1 cellular context compared by ENCODE assay signal in the genomic region with DNA sequence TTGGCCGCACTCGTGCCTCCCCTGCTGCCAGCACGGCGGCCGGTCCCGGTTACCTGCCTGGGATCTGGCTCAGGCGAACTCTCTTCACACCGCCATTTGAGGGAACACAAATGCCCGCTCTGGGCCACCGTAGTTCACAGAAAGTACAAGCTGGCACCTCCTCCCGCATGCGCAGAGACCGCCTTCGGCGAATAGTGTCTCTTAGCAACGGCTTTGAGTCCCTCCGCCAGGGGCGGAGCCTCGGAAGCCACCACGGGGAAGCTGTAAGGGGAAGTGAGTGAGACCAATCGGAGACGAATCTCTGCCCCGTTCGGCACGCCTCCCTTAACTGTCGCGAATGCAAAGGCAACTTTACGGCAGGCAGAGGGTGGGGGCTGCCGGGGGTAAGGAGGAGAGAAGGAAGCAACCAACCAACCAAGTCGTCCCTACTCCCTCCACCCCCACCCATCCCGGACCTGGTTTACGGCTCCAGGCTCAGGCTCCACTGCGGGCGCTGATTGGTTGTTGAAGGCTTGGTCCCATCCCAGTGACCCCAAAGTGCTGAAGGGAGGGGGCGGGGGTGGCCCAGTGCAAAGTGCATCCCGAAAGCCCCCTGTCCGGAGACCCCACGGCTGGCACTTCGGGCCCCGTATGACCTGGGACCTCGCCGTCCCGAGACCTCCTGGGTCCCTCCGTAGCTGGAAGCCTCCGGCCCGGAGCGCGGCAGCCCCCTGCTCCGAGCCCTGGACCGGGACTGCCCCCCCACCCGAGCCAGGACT.
TF ChIP-seq lines count a peak whose summit lies in the region.

A gene with protein sequence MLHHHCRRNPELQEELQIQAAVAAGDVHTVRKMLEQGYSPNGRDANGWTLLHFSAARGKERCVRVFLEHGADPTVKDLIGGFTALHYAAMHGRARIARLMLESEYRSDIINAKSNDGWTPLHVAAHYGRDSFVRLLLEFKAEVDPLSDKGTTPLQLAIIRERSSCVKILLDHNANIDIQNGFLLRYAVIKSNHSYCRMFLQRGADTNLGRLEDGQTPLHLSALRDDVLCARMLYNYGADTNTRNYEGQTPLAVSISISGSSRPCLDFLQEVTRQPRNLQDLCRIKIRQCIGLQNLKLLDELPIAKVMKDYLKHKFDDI (plus strand): TSS at position 526 of the 758 bp plus-strand sequence. CDS start 9,628 bp downstream, outside the sequence.
A gene with protein sequence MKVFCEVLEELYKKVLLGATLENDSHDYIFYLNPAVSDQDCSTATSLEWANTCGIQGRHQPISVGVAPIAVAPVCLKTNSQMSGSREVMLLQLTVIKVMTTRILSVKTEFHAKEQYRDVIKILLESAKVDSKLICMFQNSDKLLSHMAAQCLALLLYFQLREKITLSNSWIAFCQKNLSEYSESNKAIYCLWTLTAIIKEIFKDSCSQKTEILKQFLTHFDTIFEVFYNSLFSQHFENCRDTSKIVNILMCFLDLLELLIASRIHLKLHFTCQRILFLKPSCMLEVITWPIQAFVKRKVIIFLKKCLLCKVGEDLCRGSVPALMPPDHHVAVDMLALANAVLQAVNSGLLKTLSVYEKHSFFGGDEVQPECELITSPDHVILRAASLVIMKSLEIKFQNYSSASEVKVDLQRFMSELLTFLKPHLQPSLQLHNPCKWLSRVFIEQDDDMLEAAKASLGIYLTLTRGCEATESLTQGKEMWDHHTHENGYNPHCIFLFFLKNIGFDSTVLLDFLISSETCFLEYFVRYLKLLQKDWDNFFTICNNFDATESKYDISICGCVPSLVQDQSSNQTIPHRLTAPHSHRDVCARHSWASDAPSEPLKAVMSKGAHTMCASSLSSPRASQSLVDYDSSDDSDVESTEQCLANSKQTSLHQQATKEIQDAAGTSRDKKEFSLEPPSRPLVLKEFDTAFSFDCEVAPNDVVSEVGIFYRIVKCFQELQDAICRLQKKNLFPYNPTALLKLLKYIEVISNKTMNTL (minus strand): TSS at position 121 of the 758 bp plus-strand sequence. CDS start 21,342 bp downstream, outside the sequence.

TF ChIP-seq in HepG2, 621 proteins besides CTCF, POLR2A, EP300 and RAD21 (continued from another document and continues in another):
- TF ChIP-seq, protein P1, sequence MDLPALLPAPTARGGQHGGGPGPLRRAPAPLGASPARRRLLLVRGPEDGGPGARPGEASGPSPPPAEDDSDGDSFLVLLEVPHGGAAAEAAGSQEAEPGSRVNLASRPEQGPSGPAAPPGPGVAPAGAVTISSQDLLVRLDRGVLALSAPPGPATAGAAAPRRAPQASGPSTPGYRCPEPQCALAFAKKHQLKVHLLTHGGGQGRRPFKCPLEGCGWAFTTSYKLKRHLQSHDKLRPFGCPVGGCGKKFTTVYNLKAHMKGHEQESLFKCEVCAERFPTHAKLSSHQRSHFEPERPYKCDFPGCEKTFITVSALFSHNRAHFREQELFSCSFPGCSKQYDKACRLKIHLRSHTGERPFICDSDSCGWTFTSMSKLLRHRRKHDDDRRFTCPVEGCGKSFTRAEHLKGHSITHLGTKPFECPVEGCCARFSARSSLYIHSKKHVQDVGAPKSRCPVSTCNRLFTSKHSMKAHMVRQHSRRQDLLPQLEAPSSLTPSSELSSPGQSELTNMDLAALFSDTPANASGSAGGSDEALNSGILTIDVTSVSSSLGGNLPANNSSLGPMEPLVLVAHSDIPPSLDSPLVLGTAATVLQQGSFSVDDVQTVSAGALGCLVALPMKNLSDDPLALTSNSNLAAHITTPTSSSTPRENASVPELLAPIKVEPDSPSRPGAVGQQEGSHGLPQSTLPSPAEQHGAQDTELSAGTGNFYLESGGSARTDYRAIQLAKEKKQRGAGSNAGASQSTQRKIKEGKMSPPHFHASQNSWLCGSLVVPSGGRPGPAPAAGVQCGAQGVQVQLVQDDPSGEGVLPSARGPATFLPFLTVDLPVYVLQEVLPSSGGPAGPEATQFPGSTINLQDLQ (CRISPR knock-in tag; IDR thresholded peaks at IDR 0.05): no peak
- TF ChIP-seq SIN3B (IDR thresholded peaks at IDR 0.05; ENCODE audit: low read length) (peak; percentile 59; the same call in 1 of the 2 replicates), RBAK (CRISPR knock-in tag; IDR thresholded peaks at IDR 0.05) (no peak), POLR2AphosphoS5 (IDR thresholded peaks at IDR 0.05; ENCODE audit: low read depth, low read length) (peak; percentile 66), KMT2B (CRISPR knock-in tag; IDR thresholded peaks at IDR 0.05) (peak; percentile 91), PHF20 (CRISPR knock-in tag; IDR thresholded peaks at IDR 0.05) (peak; percentile 81), TBX3 (IDR thresholded peaks at IDR 0.05; ENCODE audit: borderline replicate concordance) (peak; percentile 69; the same call in 1 of the 2 replicates), ZBTB3 (CRISPR knock-in tag; IDR thresholded peaks at IDR 0.05; ENCODE audit: borderline replicate concordance, low read depth) (no peak), HIVEP1 (CRISPR knock-in tag; IDR thresholded peaks at IDR 0.05) (peak; percentile 26; the same call in 1 of the 2 replicates), NCOR1 (IDR thresholded peaks at IDR 0.05; ENCODE audit: borderline replicate concordance, low read length) (peak; percentile 79), TAF1 (CRISPR knock-in tag; IDR thresholded peaks at IDR 0.05) (peak; percentile 51), SP5 (CRISPR knock-in tag; IDR thresholded peaks at IDR 0.05; ENCODE audit: borderline replicate concordance, low read depth) (peak; percentile 44; the same call in 1 of the 2 replicates), LCORL (IDR thresholded peaks at IDR 0.05) (no peak), LCORL (CRISPR knock-in tag; IDR thresholded peaks at IDR 0.05) (peak; percentile 62; the same call in 1 of the 2 replicates), ZNF747 (CRISPR knock-in tag; IDR thresholded peaks at IDR 0.05; ENCODE audit: borderline replicate concordance) (peak; percentile 35; the same call in 1 of the 2 replicates), KDM2A (CRISPR knock-in tag; IDR thresholded peaks at IDR 0.05; ENCODE audit: borderline replicate concordance, low read depth) (peak; percentile 77), YY1 (IDR thresholded peaks at IDR 0.05; ENCODE audit: insufficient read depth, insufficient replicate concordance, low read depth, low read length) (peak; percentile 89), ZMYM4 (CRISPR knock-in tag; IDR thresholded peaks at IDR 0.05) (peak; percentile 89), HDAC1 (CRISPR knock-in tag; IDR thresholded peaks at IDR 0.05) (peak; percentile 79), ZNF331 (CRISPR knock-in tag; IDR thresholded peaks at IDR 0.05) (0 out of 2 replicates have a peak, but pooled peaks have one; percentile 20), ZFP41 (CRISPR knock-in tag; IDR thresholded peaks at IDR 0.05; ENCODE audit: borderline replicate concordance) (no peak), SP4 (CRISPR knock-in tag; IDR thresholded peaks at IDR 0.05) (no peak; the same call in 1 of the 2 replicates), ZNF670 (CRISPR knock-in tag; IDR thresholded peaks at IDR 0.05; ENCODE audit: borderline replicate concordance) (no peak), ZNF44 (CRISPR knock-in tag; IDR thresholded peaks at IDR 0.05) (0 out of 2 replicates have a peak, but pooled peaks have one; percentile 39), ZNF768 (CRISPR knock-in tag; IDR thresholded peaks at IDR 0.05) (peak; percentile 53; the same call in 1 of the 2 replicates), MED8 (CRISPR knock-in tag; IDR thresholded peaks at IDR 0.05; ENCODE audit: insufficient replicate concordance) (no peak), ZFX (CRISPR knock-in tag; IDR thresholded peaks at IDR 0.05; ENCODE audit: low read depth) (peak; percentile 51; the same call in 1 of the 2 replicates)
- TF ChIP-seq, protein P2, sequence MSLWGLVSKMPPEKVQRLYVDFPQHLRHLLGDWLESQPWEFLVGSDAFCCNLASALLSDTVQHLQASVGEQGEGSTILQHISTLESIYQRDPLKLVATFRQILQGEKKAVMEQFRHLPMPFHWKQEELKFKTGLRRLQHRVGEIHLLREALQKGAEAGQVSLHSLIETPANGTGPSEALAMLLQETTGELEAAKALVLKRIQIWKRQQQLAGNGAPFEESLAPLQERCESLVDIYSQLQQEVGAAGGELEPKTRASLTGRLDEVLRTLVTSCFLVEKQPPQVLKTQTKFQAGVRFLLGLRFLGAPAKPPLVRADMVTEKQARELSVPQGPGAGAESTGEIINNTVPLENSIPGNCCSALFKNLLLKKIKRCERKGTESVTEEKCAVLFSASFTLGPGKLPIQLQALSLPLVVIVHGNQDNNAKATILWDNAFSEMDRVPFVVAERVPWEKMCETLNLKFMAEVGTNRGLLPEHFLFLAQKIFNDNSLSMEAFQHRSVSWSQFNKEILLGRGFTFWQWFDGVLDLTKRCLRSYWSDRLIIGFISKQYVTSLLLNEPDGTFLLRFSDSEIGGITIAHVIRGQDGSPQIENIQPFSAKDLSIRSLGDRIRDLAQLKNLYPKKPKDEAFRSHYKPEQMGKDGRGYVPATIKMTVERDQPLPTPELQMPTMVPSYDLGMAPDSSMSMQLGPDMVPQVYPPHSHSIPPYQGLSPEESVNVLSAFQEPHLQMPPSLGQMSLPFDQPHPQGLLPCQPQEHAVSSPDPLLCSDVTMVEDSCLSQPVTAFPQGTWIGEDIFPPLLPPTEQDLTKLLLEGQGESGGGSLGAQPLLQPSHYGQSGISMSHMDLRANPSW (CRISPR knock-in tag; IDR thresholded peaks at IDR 0.05; ENCODE audit: borderline replicate concordance): no peak
- TF ChIP-seq, protein P3, sequence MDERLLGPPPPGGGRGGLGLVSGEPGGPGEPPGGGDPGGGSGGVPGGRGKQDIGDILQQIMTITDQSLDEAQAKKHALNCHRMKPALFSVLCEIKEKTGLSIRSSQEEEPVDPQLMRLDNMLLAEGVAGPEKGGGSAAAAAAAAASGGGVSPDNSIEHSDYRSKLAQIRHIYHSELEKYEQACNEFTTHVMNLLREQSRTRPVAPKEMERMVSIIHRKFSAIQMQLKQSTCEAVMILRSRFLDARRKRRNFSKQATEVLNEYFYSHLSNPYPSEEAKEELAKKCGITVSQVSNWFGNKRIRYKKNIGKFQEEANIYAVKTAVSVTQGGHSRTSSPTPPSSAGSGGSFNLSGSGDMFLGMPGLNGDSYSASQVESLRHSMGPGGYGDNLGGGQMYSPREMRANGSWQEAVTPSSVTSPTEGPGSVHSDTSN (CRISPR knock-in tag; IDR thresholded peaks at IDR 0.05): no peak
- TF ChIP-seq, protein P4, sequence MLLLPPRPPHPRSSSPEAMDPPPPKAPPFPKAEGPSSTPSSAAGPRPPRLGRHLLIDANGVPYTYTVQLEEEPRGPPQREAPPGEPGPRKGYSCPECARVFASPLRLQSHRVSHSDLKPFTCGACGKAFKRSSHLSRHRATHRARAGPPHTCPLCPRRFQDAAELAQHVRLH (CRISPR knock-in tag; IDR thresholded peaks at IDR 0.05; ENCODE audit: borderline replicate concordance, low read depth): no peak; the same call in 1 of the 2 replicates
- TF ChIP-seq, protein P5, sequence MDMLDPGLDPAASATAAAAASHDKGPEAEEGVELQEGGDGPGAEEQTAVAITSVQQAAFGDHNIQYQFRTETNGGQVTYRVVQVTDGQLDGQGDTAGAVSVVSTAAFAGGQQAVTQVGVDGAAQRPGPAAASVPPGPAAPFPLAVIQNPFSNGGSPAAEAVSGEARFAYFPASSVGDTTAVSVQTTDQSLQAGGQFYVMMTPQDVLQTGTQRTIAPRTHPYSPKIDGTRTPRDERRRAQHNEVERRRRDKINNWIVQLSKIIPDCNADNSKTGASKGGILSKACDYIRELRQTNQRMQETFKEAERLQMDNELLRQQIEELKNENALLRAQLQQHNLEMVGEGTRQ (IDR thresholded peaks at IDR 0.05; ENCODE audit: low read depth, low read length): no peak
- TF ChIP-seq, protein P5 (CRISPR knock-in tag; IDR thresholded peaks at IDR 0.05; ENCODE audit: borderline replicate concordance): no peak
- TF ChIP-seq, protein P6, sequence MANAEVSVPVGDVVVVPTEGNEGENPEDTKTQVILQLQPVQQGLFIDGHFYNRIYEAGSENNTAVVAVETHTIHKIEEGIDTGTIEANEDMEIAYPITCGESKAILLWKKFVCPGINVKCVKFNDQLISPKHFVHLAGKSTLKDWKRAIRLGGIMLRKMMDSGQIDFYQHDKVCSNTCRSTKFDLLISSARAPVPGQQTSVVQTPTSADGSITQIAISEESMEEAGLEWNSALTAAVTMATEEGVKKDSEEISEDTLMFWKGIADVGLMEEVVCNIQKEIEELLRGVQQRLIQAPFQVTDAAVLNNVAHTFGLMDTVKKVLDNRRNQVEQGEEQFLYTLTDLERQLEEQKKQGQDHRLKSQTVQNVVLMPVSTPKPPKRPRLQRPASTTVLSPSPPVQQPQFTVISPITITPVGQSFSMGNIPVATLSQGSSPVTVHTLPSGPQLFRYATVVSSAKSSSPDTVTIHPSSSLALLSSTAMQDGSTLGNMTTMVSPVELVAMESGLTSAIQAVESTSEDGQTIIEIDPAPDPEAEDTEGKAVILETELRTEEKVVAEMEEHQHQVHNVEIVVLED (CRISPR knock-in tag; IDR thresholded peaks at IDR 0.05; ENCODE audit: borderline replicate concordance): peak; percentile 53; the same call in 1 of the 2 replicates
- TF ChIP-seq, protein P7, sequence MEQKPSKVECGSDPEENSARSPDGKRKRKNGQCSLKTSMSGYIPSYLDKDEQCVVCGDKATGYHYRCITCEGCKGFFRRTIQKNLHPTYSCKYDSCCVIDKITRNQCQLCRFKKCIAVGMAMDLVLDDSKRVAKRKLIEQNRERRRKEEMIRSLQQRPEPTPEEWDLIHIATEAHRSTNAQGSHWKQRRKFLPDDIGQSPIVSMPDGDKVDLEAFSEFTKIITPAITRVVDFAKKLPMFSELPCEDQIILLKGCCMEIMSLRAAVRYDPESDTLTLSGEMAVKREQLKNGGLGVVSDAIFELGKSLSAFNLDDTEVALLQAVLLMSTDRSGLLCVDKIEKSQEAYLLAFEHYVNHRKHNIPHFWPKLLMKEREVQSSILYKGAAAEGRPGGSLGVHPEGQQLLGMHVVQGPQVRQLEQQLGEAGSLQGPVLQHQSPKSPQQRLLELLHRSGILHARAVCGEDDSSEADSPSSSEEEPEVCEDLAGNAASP (CRISPR knock-in tag; IDR thresholded peaks at IDR 0.05; ENCODE audit: borderline replicate concordance): peak; percentile 57
- TF ChIP-seq, protein P8, sequence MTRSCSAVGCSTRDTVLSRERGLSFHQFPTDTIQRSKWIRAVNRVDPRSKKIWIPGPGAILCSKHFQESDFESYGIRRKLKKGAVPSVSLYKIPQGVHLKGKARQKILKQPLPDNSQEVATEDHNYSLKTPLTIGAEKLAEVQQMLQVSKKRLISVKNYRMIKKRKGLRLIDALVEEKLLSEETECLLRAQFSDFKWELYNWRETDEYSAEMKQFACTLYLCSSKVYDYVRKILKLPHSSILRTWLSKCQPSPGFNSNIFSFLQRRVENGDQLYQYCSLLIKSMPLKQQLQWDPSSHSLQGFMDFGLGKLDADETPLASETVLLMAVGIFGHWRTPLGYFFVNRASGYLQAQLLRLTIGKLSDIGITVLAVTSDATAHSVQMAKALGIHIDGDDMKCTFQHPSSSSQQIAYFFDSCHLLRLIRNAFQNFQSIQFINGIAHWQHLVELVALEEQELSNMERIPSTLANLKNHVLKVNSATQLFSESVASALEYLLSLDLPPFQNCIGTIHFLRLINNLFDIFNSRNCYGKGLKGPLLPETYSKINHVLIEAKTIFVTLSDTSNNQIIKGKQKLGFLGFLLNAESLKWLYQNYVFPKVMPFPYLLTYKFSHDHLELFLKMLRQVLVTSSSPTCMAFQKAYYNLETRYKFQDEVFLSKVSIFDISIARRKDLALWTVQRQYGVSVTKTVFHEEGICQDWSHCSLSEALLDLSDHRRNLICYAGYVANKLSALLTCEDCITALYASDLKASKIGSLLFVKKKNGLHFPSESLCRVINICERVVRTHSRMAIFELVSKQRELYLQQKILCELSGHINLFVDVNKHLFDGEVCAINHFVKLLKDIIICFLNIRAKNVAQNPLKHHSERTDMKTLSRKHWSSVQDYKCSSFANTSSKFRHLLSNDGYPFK (CRISPR knock-in tag; IDR thresholded peaks at IDR 0.05; ENCODE audit: borderline replicate concordance): peak; percentile 95; the same call in 1 of the 2 replicates
